ENCODE assay signal across 1 cellular context in the genomic region with DNA sequence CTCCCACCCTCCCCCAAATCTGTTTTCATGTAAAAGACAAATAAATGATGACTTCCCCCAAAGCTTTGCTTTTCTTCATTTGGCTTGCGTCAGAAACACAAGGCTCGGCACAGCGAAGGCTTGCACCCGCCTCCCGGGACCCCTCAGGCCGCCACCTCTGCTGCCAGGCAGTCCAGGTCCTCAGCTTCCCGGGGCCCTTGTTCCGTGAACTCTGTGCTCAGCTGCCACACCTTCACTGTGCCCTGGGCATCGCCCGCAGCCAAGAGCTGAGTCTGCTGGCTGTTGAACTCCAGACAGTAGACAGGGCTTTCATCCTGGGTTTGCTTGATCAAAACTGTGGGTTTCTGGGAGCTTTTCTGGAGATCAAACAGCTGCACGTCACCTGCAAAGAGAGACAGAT.
TF ChIP-seq lines count a peak whose summit lies in the region.

No MANE protein-coding gene starts in this region.

TF ChIP-seq in endothelial cell of umbilical vein, 7 proteins besides CTCF, POLR2A, EP300 and RAD21:
- TF ChIP-seq MYC (IDR thresholded peaks at IDR 0.05; ENCODE audit: low read depth, low read length) (no peak), FOS (IDR thresholded peaks at IDR 0.05; ENCODE audit: borderline replicate concordance, insufficient read depth, low read length) (no peak), JUN (IDR thresholded peaks at IDR 0.05; ENCODE audit: borderline replicate concordance, insufficient read depth, insufficient read length, low read depth) (no peak)
